In genomic region chr17:2047590-2047989, GRCh38 we compare ENCODE assay signal across 27 cellular contexts. TPM values are rescaled to one million over a fixed set of nuclear protein-coding genes. Genes with fewer than 3 reads are reported as not detected.
"Had no signal": no experiment of that assay in that cellular context is flagged by ENCODE, and none has a peak within 500 bp of the region (broad histone marks: within the 10 kb centered on the region; RNA-seq: fewer than 3 reads in every experiment).

No MANE protein-coding gene starts in this region.

- H3K27me3 ChIP-seq: ovary, right atrium auricular region, right lobe of liver, uterus had no signal

- H3K27ac ChIP-seq: left lung, lower lobe of right lung, neural progenitor cell, ovary, right atrium auricular region, right lobe of liver, tibial nerve, uterus had no signal

- H3K27ac Mint-ChIP-seq: naive thymus-derived CD8-positive, alpha-beta T cell; nephron; neural progenitor cell; progenitor cell of endocrine pancreas; stimulated activated memory B cell treated with anti-CD40 and anti-IgM and Interleukin-4, amounts not matched to agents 10 μg/mL and 1 μg/mL and 100 μg/mL, for 72 hours had no signal

- H3K36me3 ChIP-seq: neural progenitor cell, ovary, right lobe of liver, uterus had no signal

- H3K9ac ChIP-seq: neural progenitor cell had no signal

- H3K4me3 ChIP-seq: left lung, lower lobe of right lung, neural progenitor cell, ovary, right atrium auricular region, right lobe of liver, smooth muscle cell, tibial nerve, uterus had no signal

- H3K9me3 Mint-ChIP-seq: immature natural killer cell; naive thymus-derived CD8-positive, alpha-beta T cell; nephron; neural progenitor cell; stimulated activated memory B cell treated with anti-CD40 and anti-IgM and Interleukin-4, amounts not matched to agents 10 μg/mL and 1 μg/mL and 100 μg/mL, for 72 hours; stimulated activated naive CD8-positive, alpha-beta T cell treated with anti-CD3 and anti-CD28 coated beads, Interleukin-15, amount 100 ng/mL, for 72 hours; type B pancreatic cell had no signal

- H3K9me3 ChIP-seq: left lung, lower lobe of right lung, ovary, right atrium auricular region, right lobe of liver, tibial nerve, uterus had no signal

- H3K4me3 Mint-ChIP-seq: stimulated activated memory B cell treated with anti-CD40 and anti-IgM and Interleukin-4, amounts not matched to agents 10 μg/mL and 1 μg/mL and 100 μg/mL, for 72 hours; stimulated activated naive CD8-positive, alpha-beta T cell treated with anti-CD3 and anti-CD28 coated beads, Interleukin-15, amount 100 ng/mL, for 72 hours had no signal

- ATAC-seq: left colon; left lung; lower lobe of right lung; naive thymus-derived CD8-positive, alpha-beta T cell; right lobe of liver; stimulated activated memory B cell treated with anti-CD40 and anti-IgM and Interleukin-4, amounts not matched to agents 10 μg/mL and 1 μg/mL and 100 μg/mL, for 72 hours; stimulated activated naive CD8-positive, alpha-beta T cell treated with anti-CD3 and anti-CD28 coated beads, Interleukin-15, amount 100 ng/mL, for 72 hours had no signal

- H3K4me2 ChIP-seq: neural progenitor cell, smooth muscle cell had no signal

- H2AFZ ChIP-seq: neural progenitor cell had no signal

- DNase-seq: hypothalamus; immature natural killer cell; kidney; left colon; lower lobe of right lung; mammary epithelial cell; mesenchymal stem cell; naive thymus-derived CD8-positive, alpha-beta T cell; right lobe of liver; stimulated activated CD4-positive, alpha-beta T cell treated with anti-CD3 and anti-CD28 coated beads, Interleukin-1b, Interleukin-23, amount 100 ng/mL, for 48 hours; stimulated activated CD4-positive, alpha-beta T cell treated with anti-CD3 and anti-CD28 coated beads, Interleukin-2, amount 100 ng/mL, for 48 hours; stimulated activated CD4-positive, alpha-beta T cell treated with anti-CD3 and anti-CD28 coated beads, Interleukin-4, amount 100 ng/mL, for 4 hours; stimulated activated CD8-positive, alpha-beta memory T cell treated with anti-CD3 and anti-CD28 coated beads, Interleukin-4, amount 100 ng/mL, for 48 hours; stimulated activated naive CD4-positive, alpha-beta T cell treated with Interleukin-2 at 50 U/mL for 16 hours; stimulated activated naive CD8-positive, alpha-beta T cell treated with anti-CD3 and anti-CD28 coated beads, Interleukin-15, amount 100 ng/mL, for 72 hours; substantia nigra; uterus had no signal

RNA-seq across cellular contexts. Expression of gene RTN4RL1, which starts 22.5 kb away (rescaled TPM):
- total RNA-seq: smooth muscle cell had no signal
- polyA plus RNA-seq: smooth muscle cell had no signal
